9 cellular contexts compared by ENCODE assay signal in the genomic region with DNA sequence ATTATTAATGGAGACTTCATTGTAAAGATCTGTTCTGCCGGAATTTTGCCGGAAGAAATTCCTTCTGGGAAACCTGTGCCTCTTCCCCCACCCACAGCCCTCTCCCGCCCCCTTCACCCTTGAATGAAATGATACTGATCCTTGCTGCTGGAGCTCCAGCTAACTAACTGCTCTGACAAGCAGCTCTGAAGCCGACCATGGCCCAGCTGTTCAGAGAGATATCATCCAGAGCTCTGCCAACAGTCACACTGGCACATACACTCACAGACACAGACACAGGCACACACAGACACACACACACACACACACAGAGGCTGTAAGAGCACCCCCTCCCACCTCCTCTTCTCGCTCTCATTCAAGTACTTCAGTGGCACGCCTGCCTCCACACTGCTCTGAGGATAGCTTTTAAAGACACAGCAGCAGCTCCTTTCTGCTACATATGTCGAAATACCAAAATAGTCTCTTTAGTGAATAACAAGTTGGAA.
DNase-seq lines count a peak whose midpoint lies in the region; ATAC-seq and TF ChIP-seq lines count a peak whose summit lies in the region.
"Had no signal": no experiment of that assay in that cellular context is flagged by ENCODE, and none has a peak within 500 bp of the region (broad histone marks: within the 10 kb centered on the region; RNA-seq: fewer than 3 reads in every experiment).

No MANE protein-coding gene starts in this region.

- H3K9me3 ChIP-seq in mesodermal cell (ENCODE audit: control insufficient read depth, low read length), result no peaks in the 10 kb centered on the region

- H3K4me1 Mint-ChIP-seq in activated CD4-positive, alpha-beta T cell treated with anti-CD3 and anti-CD28 coated beads, Interleukin-2, amount 10 ng/mL, durations not matched to agents 24 days and 14 days, result peaks cover 6% of the 10 kb centered on the region

- H3K27me3 Mint-ChIP-seq in activated CD4-positive, alpha-beta T cell treated with anti-CD3 and anti-CD28 coated beads, Interleukin-2, amount 10 ng/mL, durations not matched to agents 24 days and 14 days, result no peaks in the 10 kb centered on the region

- H3K27ac ChIP-seq in mesodermal cell (ENCODE audit: low read depth, low read length, severe bottlenecking), result peak overlapping the region; percentile 54
- H3K27ac ChIP-seq: foreskin keratinocyte had no signal

- H3K4me1 ChIP-seq in mesodermal cell (ENCODE audit: control insufficient read depth, insufficient read depth, low read length, poor library complexity, severe bottlenecking), result peaks cover 15% of the 10 kb centered on the region
- H3K4me1 ChIP-seq: foreskin keratinocyte had no signal

- 20 to 38% methylated on average over 1 to 6 of the region's 7 CpGs for WGBS in mesodermal cell (ENCODE audit: insufficient coverage in 2 of 2), 2 experiments

- H3K9me3 Mint-ChIP-seq in activated CD4-positive, alpha-beta T cell treated with anti-CD3 and anti-CD28 coated beads, Interleukin-2, amount 10 ng/mL, durations not matched to agents 24 days and 14 days, result peaks cover 3% of the 10 kb centered on the region

- peaks cover 28% of the 10 kb centered on the region for H3K36me3 Mint-ChIP-seq in activated CD4-positive, alpha-beta T cell treated with anti-CD3 and anti-CD28 coated beads, Interleukin-2, amount 10 ng/mL, durations not matched to agents 24 days and 14 days (ENCODE audit: low read depth)

- ATAC-seq in HG02885 (IDR thresholded peaks at IDR 0.05; ENCODE audit: poor library complexity, unreplicated experiment), result no peak
- ATAC-seq: foreskin keratinocyte had no signal

- H3K36me3 ChIP-seq in mesodermal cell (ENCODE audit: control insufficient read depth, insufficient read depth, low read length), result peaks cover 6% of the 10 kb centered on the region

- DNase-seq in AG09309 (ENCODE audit: low read depth) (peak; percentile 5), NCI-H2029 treated with DMSO at 0.1 percent for 48 hours (lab: John Stamatoyannopoulos, UW) (peak; percentile 36), ecto neural progenitor cell (ENCODE audit: low spot score) (peak; percentile 63), DMS153 treated with DMSO at 0.1 percent for 48 hours (lab: John Stamatoyannopoulos, UW; ENCODE audit: unreplicated experiment) (no peak), dedifferentiated amniotic fluid mesenchymal stem cell (ENCODE audit: extremely low spot score) (no peak)
- DNase-seq in activated CD4-positive, alpha-beta T cell treated with anti-CD3 and anti-CD28 coated beads, Interleukin-2, amount 10 ng/mL, durations not matched to agents 24 days and 14 days, result no peak

- no peak overlapping the region for H3K27ac Mint-ChIP-seq in activated CD4-positive, alpha-beta T cell treated with anti-CD3 and anti-CD28 coated beads, Interleukin-2, amount 10 ng/mL, durations not matched to agents 24 days and 14 days

- TF ChIP-seq CTCF in AG09309 (IDR thresholded peaks at IDR 0.05; ENCODE audit: control insufficient read depth, insufficient read depth, low read depth, low read length, missing control alignments), result no peak

- no peak overlapping the region for H3K4me3 Mint-ChIP-seq in activated CD4-positive, alpha-beta T cell treated with anti-CD3 and anti-CD28 coated beads, Interleukin-2, amount 10 ng/mL, durations not matched to agents 24 days and 14 days

- H3K4me3 ChIP-seq in AG09309 (ENCODE audit: control insufficient read depth, low read depth, low read length) (no peak overlapping the region), mesodermal cell (ENCODE audit: extremely low read depth, insufficient read depth, low read length, poor library complexity, severe bottlenecking) (no peak overlapping the region)

- intact Hi-C loops in activated CD4-positive, alpha-beta T cell treated with anti-CD3 and anti-CD28 coated beads, Interleukin-2, amount 10 ng/mL, durations not matched to agents 24 days and 14 days (cut with micrococcal nuclease), result no loop called here

Comparison
In these comparisons a context has a peak if more than half of its experiments do, and no peak if none do; other contexts are left out.
1. DNase-seq: peak in AG09309 (single experiment), NCI-H2029 treated with DMSO at 0.1 percent for 48 hours (single experiment) and ecto neural progenitor cell (single experiment); none in DMS153 treated with DMSO at 0.1 percent for 48 hours (single experiment), activated CD4-positive, alpha-beta T cell treated with anti-CD3 and anti-CD28 coated beads, Interleukin-2, amount 10 ng/mL, durations not matched to agents 24 days and 14 days (single experiment) and dedifferentiated amniotic fluid mesenchymal stem cell (single experiment).